8 cellular contexts compared by ENCODE assay signal in the genomic region with DNA sequence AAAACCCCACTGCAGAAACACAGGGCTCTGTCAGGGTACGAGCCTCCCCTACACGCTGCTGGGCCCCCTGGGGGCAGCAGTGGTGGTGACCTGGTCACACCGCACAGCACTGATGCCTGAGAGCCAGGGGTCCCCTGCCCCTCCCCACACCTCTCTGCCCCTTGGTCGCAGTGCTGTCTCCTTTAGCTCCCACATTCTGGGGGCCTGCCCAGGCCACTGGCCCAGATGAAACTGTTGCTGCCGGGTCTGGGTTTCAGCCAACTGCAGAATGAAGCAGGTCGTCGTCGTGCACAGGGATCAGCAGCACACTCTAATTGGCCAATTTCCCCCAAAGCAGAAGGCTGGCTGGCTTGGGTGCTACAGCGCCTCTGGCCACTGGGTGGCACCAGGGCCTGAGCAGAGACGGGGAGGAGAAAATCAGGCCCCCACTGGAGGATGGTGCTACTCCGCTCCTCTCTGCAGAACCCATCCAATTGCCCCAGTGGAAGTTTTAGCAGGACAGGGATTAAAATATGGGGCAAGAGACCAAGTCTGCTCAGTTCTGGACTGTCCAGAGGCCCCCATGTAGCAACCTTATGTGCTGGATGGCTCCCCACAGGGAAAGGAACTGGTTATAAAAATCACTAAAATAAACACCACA. TPM values are rescaled to one million over a fixed set of nuclear protein-coding genes. Genes with fewer than 3 reads are reported as not detected.
A peak's percentile ranks its signal among the peaks of the same experiment; 100 is the strongest.
DNase-seq lines count a peak whose midpoint lies in the region; ATAC-seq and TF ChIP-seq lines count a peak whose summit lies in the region.

No MANE protein-coding gene starts in this region.

- CTCF ChIA-PET in BJ (lab: Yijun Ruan, JAX), result interaction anchor here (0.7 to 3.8 kb wide), 18 partner anchors 8 to 112 kb away, joined by 3 to 44 read pairs (median 5); partner anchors contain the start of gene SLC17A9

- DNase-seq in BJ (ENCODE audit: low read depth) (no peak), HPDE6-E6E7 (ENCODE audit: extremely low spot score) (peak; percentile 99), NT2/D1 (ENCODE audit: low read depth, low spot score) (peak; percentile 59), epidermal melanocyte (ENCODE audit: insufficient read length, low spot score) (peak; percentile 95), mucosa of gallbladder (ENCODE audit: low spot score) (peak; percentile 76)
- DNase-seq in activated CD8-positive, alpha-beta memory T cell treated with anti-CD3 and anti-CD28 coated beads, Interleukin-2, amount 50 U/mL, for 48 hours, result peak; percentile 86
- peak; percentile 63 for DNase-seq in stimulated activated CD8-positive, alpha-beta memory T cell treated with anti-CD3 and anti-CD28 coated beads, Interleukin-4, amount 100 ng/mL, for 24 hours (ENCODE audit: low read depth)

- H3K27me3 ChIP-seq in BJ (ENCODE audit: control insufficient read depth, insufficient read depth, low read length) (no peaks in the 10 kb centered on the region), NT2/D1 (ENCODE audit: insufficient read depth, insufficient read length) (no peaks in the 10 kb centered on the region)

- H3K36me3 ChIP-seq in BJ (ENCODE audit: control insufficient read depth, insufficient read depth, low read length), result peaks cover 21% of the 10 kb centered on the region
- H3K36me3 ChIP-seq in NT2/D1 (ENCODE audit: insufficient read depth, insufficient read length, low read length), result peaks cover 71% of the 10 kb centered on the region

- peaks cover 19% of the 10 kb centered on the region for H3K4me1 ChIP-seq in NT2/D1 (ENCODE audit: insufficient read depth, insufficient read length)

- POLR2A ChIA-PET in BJ (lab: Charles Lee), result no interaction called here

- peak; percentile 83 for ATAC-seq in GM19328 (IDR thresholded peaks at IDR 0.05; ENCODE audit: unreplicated experiment)

- peak; percentile 98 for TF ChIP-seq CTCF in BJ (IDR thresholded peaks at IDR 0.05; ENCODE audit: insufficient read depth, low read depth, low read length)

- H3K9ac ChIP-seq in NT2/D1 (ENCODE audit: insufficient read length, low read depth), result peak overlapping the region; percentile 50

- H3K9me3 ChIP-seq in NT2/D1 (ENCODE audit: insufficient read depth, low read length), result no peaks in the 10 kb centered on the region

- H3K4me3 ChIP-seq in BJ (ENCODE audit: low read depth, low read length) (no peak overlapping the region), NT2/D1 (ENCODE audit: insufficient read length, low read depth) (no peak overlapping the region)

RNA-seq across cellular contexts. Expression of gene DIDO1, which starts 26.1 kb away (rescaled TPM):
- polyA plus RNA-seq in BJ (2011; rRNA removed), result 18.0 and 19.8 TPM in 2 replicates
- polyA minus RNA-seq in BJ (2011; rRNA and poly(A)+ RNA removed), result 17.4 and 19.3 TPM in 2 replicates
- 61.1 TPM for total RNA-seq in mucosa of gallbladder

RNA-seq across cellular contexts. Expression of gene GID8, which starts 37.8 kb away (rescaled TPM):
- 23.1 and 23.4 TPM in 2 replicates for polyA plus RNA-seq in BJ (2011; rRNA removed)
- polyA minus RNA-seq in BJ (2011; rRNA and poly(A)+ RNA removed), result 25.7 and 28.1 TPM in 2 replicates
- 32.9 TPM for total RNA-seq in mucosa of gallbladder

RNA-seq across cellular contexts. Expression of gene TCFL5, which starts 38.5 kb away (rescaled TPM):
- 8.5 and 12.2 TPM in 2 replicates for polyA plus RNA-seq in BJ (2011; rRNA removed)
- polyA minus RNA-seq in BJ (2011; rRNA and poly(A)+ RNA removed), result 3.6 and 4.3 TPM in 2 replicates
- total RNA-seq in mucosa of gallbladder, result 8.2 TPM

RNA-seq across cellular contexts. Expression of gene SLC17A9, which starts 52.3 kb away (rescaled TPM):
- 14.4 and 30.8 TPM in 2 replicates for polyA plus RNA-seq in BJ (2011; rRNA removed)
- 8.0 and 13.9 TPM in 2 replicates for polyA minus RNA-seq in BJ (2011; rRNA and poly(A)+ RNA removed)
- 19.8 TPM for total RNA-seq in mucosa of gallbladder
